In genomic region chr11:31995525-31996123, GRCh38 we compare ENCODE assay signal across 8 cellular contexts.
DNase-seq lines count a peak whose midpoint lies in the region; ATAC-seq and TF ChIP-seq lines count a peak whose summit lies in the region.

No MANE protein-coding gene starts in this region.

- no peak overlapping the region for H3K4me3 ChIP-seq in stomach
- no peak overlapping the region for H3K4me3 ChIP-seq in breast epithelium

- TF ChIP-seq EP300 in stomach (IDR thresholded peaks at IDR 0.05): no peak

- intact Hi-C loops in stomach (cut with DNase I; ENCODE audit: low total_unique reads) (no loop called here), breast epithelium (cut with DNase I; ENCODE audit: low total_unique reads) (no loop called here)

- no peak for TF ChIP-seq POLR2A in stomach (IDR thresholded peaks at IDR 0.05)
- TF ChIP-seq POLR2A in breast epithelium (IDR thresholded peaks at IDR 0.05): no peak

- H3K4me1 ChIP-seq in stomach: no peaks in the 10 kb centered on the region
- no peaks in the 10 kb centered on the region for H3K4me1 ChIP-seq in breast epithelium

- no peak overlapping the region for H3K27ac ChIP-seq in stomach
- no peak overlapping the region for H3K27ac ChIP-seq in breast epithelium

- no peaks in the 10 kb centered on the region for H3K9me3 ChIP-seq in stomach
- H3K9me3 ChIP-seq in breast epithelium: no peaks in the 10 kb centered on the region

- 19 to 34% (median 24%) methylated on average over 2 of the region's 2 CpGs for WGBS in stomach, 5 donors

- H3K27me3 ChIP-seq in stomach (peaks cover 0 to 6% (median 0%) of the 10 kb centered on the region in 3 donors), breast epithelium (peaks cover 0 to 6% of the 10 kb centered on the region in 2 donors)

- peak; percentile 86 for ATAC-seq in GM19468 (IDR thresholded peaks at IDR 0.05; ENCODE audit: extremely low read depth, unreplicated experiment)
- peak; percentile 92 for ATAC-seq in HG03520 (IDR thresholded peaks at IDR 0.05; ENCODE audit: unreplicated experiment)

- peak; percentile 42 for DNase-seq in EH (ENCODE audit: low read depth)
- peak; percentile 80 for DNase-seq in cerebellar cortex (ENCODE audit: low spot score)
- DNase-seq in stomach: no peak
- no peak for DNase-seq in AML-193 (lab: John Stamatoyannopoulos, UW)
- DNase-seq in breast epithelium (ENCODE audit: low spot score in 2 of 2): no peak
- DNase-seq in COLO829 (ENCODE audit: low spot score): no peak

- no peaks in the 10 kb centered on the region for H3K36me3 ChIP-seq in stomach
- no peaks in the 10 kb centered on the region for H3K36me3 ChIP-seq in breast epithelium

- no peak for TF ChIP-seq CTCF in stomach (IDR thresholded peaks at IDR 0.05)
- TF ChIP-seq CTCF in breast epithelium (IDR thresholded peaks at IDR 0.05): no peak

Comparison
In these comparisons a context has a peak if more than half of its experiments do, and no peak if none do; other contexts are left out.
1. DNase-seq: peak in EH (single experiment) and cerebellar cortex (single experiment); none in stomach (single experiment), AML-193 (0 of 2), breast epithelium (0 of 2) and COLO829 (single experiment).